ENCODE assay signal across 8 cellular contexts in genomic region chr2:173355866-173356508, GRCh38. TPM values are rescaled to one million over a fixed set of nuclear protein-coding genes. Genes with fewer than 3 reads are reported as not detected.
DNase-seq lines count a peak whose midpoint lies in the region; ATAC-seq and TF ChIP-seq lines count a peak whose summit lies in the region.

No MANE protein-coding gene starts in this region.

- TF ChIP-seq CTCF in right atrium auricular region (IDR thresholded peaks at IDR 0.05) (no peak), VCaP (conservative IDR thresholded peaks at IDR 0.05) (no peak), thoracic aorta (IDR thresholded peaks at IDR 0.05) (no peak)

- H3K36me3 ChIP-seq in right atrium auricular region = no peaks in the 10 kb centered on the region
- peaks cover 5% of the 10 kb centered on the region; the same call in 1 of the 2 replicates for H3K36me3 ChIP-seq in iPS DF 6.9 (ENCODE audit: control insufficient read depth, insufficient read depth, low read length)
- H3K36me3 ChIP-seq in thoracic aorta = no peaks in the 10 kb centered on the region

- H3K9me3 ChIP-seq in right atrium auricular region (no peaks in the 10 kb centered on the region), iPS DF 6.9 (ENCODE audit: control insufficient read depth, insufficient read depth, low read length) (no peaks in the 10 kb centered on the region), thoracic aorta (no peaks in the 10 kb centered on the region)

- WGBS in iPS DF 6.9 (ENCODE audit: insufficient coverage, insufficient read length) = no CpG with 5 or more reads among the region's 16 CpGs

- DNase-seq in right atrium auricular region (ENCODE audit: low spot score) (no peak), Right ventricle myocardium superior (no peak), iPS DF 6.9 (ENCODE audit: low read depth, low spot score) (no peak), thoracic aorta (ENCODE audit: low spot score) (no peak), NCI-H2081 treated with DMSO at 0.1 percent for 48 hours (lab: John Stamatoyannopoulos, UW) (no peak), T-helper 9 cell (no peak), dedifferentiated amniotic fluid mesenchymal stem cell (ENCODE audit: extremely low spot score) (no peak)

- H3K4me3 ChIP-seq in right atrium auricular region (peak overlapping the region; percentile 47 to 63), iPS DF 6.9 (ENCODE audit: low read length) (peak overlapping the region; percentile 96; the same call in 1 of the 2 replicates), thoracic aorta (peak overlapping the region; percentile 78)

- intact Hi-C loops in Right ventricle myocardium superior (cut with DNase I) = no loop called here

- H3K27ac ChIP-seq in right atrium auricular region (no peak overlapping the region), VCaP (peak overlapping the region; percentile 96), iPS DF 6.9 (ENCODE audit: low read length) (no peak overlapping the region), thoracic aorta (no peak overlapping the region)

- ATAC-seq in Right ventricle myocardium superior (ENCODE audit: poor library complexity) (no peak), thoracic aorta (ENCODE audit: insufficient number of reproducible peaks, low FRiP score, low read depth) (no peak)

- H3K27me3 ChIP-seq in right atrium auricular region (peaks cover 0 to 7% of the 10 kb centered on the region in 2 donors), iPS DF 6.9 (ENCODE audit: control insufficient read depth, insufficient read depth, low read length) (no peaks in the 10 kb centered on the region), thoracic aorta (replicated peaks; ENCODE audit: insufficient read depth) (no peaks in the 10 kb centered on the region)

- H3K4me1 ChIP-seq in right atrium auricular region (peaks cover 0 to 20% of the 10 kb centered on the region in 2 donors), iPS DF 6.9 (ENCODE audit: control insufficient read depth, insufficient read depth, low read length) (no peaks in the 10 kb centered on the region; the same call in 1 of the 2 replicates), thoracic aorta (ENCODE audit: control insufficient read depth in 1 of 2, low read depth in 2 of 2) (peaks cover 9 to 12% of the 10 kb centered on the region in 2 donors)

RNA-seq across cellular contexts. Expression of gene CDCA7, which starts 1.3 kb away (rescaled TPM):
- total RNA-seq in right atrium auricular region = under 1 TPM in 1 of 2 donors, not detected in 1; 0.48 TPM
- total RNA-seq in Right ventricle myocardium superior = 1.3 TPM
- 1 to 10 TPM in 1 of 2 donors, not detected in 1; 4.9 TPM for total RNA-seq in thoracic aorta
